ENCODE assay signal across 8 cellular contexts in the genomic region with DNA sequence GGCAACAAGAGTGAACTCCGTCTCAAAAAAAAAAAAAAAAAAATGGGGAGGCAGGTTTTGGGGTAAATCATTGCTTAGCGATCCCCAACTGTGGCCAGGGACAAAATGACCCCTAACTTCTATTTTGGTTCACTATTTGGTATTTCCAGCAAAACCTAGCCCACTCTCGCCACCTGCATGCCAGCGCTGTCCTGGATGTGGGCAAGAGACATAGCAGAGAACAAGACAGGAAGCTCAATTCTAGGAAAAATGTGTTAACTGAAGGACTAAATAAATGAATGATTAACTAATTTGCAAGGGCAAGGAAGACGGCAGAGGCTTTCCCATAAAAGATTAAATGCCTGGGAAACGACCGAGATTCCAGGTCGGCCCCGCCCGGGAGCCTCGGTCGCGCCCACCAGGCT. TPM values are rescaled to one million over a fixed set of nuclear protein-coding genes. Genes with fewer than 3 reads are reported as not detected.
A peak's percentile ranks its signal among the peaks of the same experiment; 100 is the strongest.
DNase-seq lines count a peak whose midpoint lies in the region; ATAC-seq and TF ChIP-seq lines count a peak whose summit lies in the region.

No MANE protein-coding gene starts in this region.

- H3K27me3 Mint-ChIP-seq in naive B cell = no peaks in the 10 kb centered on the region

- H3K36me3 ChIP-seq in Loucy (ENCODE audit: insufficient read depth, low read length) = no peaks in the 10 kb centered on the region
- peaks cover 0 to 19% of the 10 kb centered on the region in 2 donors for H3K36me3 ChIP-seq in duodenal mucosa (ENCODE audit: control insufficient read depth in 1 of 2, insufficient read depth in 2 of 2, low read length in 2 of 2)

- H3K9me2 ChIP-seq in Loucy (replicated peaks; ENCODE audit: low read depth, low read length) = no peaks in the 10 kb centered on the region

- H3K9me3 Mint-ChIP-seq in naive B cell = no peaks in the 10 kb centered on the region

- H3K27ac Mint-ChIP-seq in naive B cell = peak overlapping the region; percentile 78 to 100 (median 98)

- TF ChIP-seq CTCF in GM12875 (IDR thresholded peaks at IDR 0.05; ENCODE audit: borderline replicate concordance, insufficient read depth, low read depth, low read length) = no peak
- peak; percentile 36 for TF ChIP-seq CTCF in Loucy (conservative IDR thresholded peaks at IDR 0.05; ENCODE audit: low read length)

- H2AFZ ChIP-seq in Loucy (ENCODE audit: low read length) = peak overlapping the region; percentile 96

- H3K9me3 ChIP-seq in Loucy (ENCODE audit: insufficient read depth, low read depth, low read length) = no peaks in the 10 kb centered on the region
- H3K9me3 ChIP-seq in duodenal mucosa (ENCODE audit: control insufficient read depth in 1 of 2, low read length in 2 of 2) = no peaks in the 10 kb centered on the region

- H3K4me3 ChIP-seq in GM12875 (ENCODE audit: low read depth, low read length) = peak overlapping the region; percentile 50
- peak overlapping the region; percentile 87 for H3K4me3 ChIP-seq in Loucy (ENCODE audit: low read length, poor library complexity, severe bottlenecking)
- peak overlapping the region; percentile 84 to 94 for H3K4me3 ChIP-seq in duodenal mucosa (ENCODE audit: low read depth in 1 of 2, low read length in 2 of 2)

- POLR2A ChIA-PET in HEK293T (lab: Yijun Ruan, JAX) = interaction anchor here (0.6 to 2.6 kb wide), 16 partner anchors 9 to 421 kb away, joined by 3 to 23 read pairs (median 5); partner anchors contain the start of genes DAG1, RHOA, TCTA and USP4

- H3K27me3 ChIP-seq in Loucy (ENCODE audit: insufficient read depth, low read length, poor library complexity, severe bottlenecking) (no peaks in the 10 kb centered on the region), duodenal mucosa (ENCODE audit: control insufficient read depth in 1 of 2, insufficient read depth in 2 of 2, low read length in 2 of 2) (no peaks in the 10 kb centered on the region)

- peaks cover 7 to 36% (median 25%) of the 10 kb centered on the region in 3 donors for H3K4me1 Mint-ChIP-seq in naive B cell

- no peaks in the 10 kb centered on the region for H3F3A ChIP-seq in Loucy (ENCODE audit: low read depth)

- peaks cover 19% of the 10 kb centered on the region for H3K4me1 ChIP-seq in Loucy (ENCODE audit: insufficient read depth, low read length, poor library complexity, severe bottlenecking)
- peaks cover 3 to 9% of the 10 kb centered on the region in 2 donors for H3K4me1 ChIP-seq in duodenal mucosa (ENCODE audit: control insufficient read depth in 1 of 2, insufficient read depth in 2 of 2, low read length in 2 of 2)

- H3K4me3 Mint-ChIP-seq in naive B cell = peak overlapping the region; percentile 94 to 100 (median 98)

- peak overlapping the region; percentile 81 for H3K9ac ChIP-seq in Loucy (ENCODE audit: low read depth, low read length, poor library complexity, severe bottlenecking)
- peak overlapping the region; percentile 75 to 80 for H3K9ac ChIP-seq in duodenal mucosa (ENCODE audit: low read depth in 1 of 2, low read length in 2 of 2)

- no peak for DNase-seq in naive B cell
- DNase-seq in HEK293T (ENCODE audit: extremely low spot score) = no peak
- DNase-seq in SKM-1 treated with dmso at 0.1 percent for 144 hours (lab: John Stamatoyannopoulos, UW; ENCODE audit: unreplicated experiment) = no peak

- H3K27ac ChIP-seq in duodenal mucosa (ENCODE audit: low read depth, low read length) = peak overlapping the region; percentile 88

- H3K36me3 Mint-ChIP-seq in naive B cell = peaks cover 0 to 8% of the 10 kb centered on the region in 2 donors

- H3K4me2 ChIP-seq in Loucy (ENCODE audit: low read depth, low read length, poor library complexity, severe bottlenecking) = peak overlapping the region; percentile 67

- H4K20me1 ChIP-seq in Loucy (ENCODE audit: insufficient read depth, low read length, poor library complexity, severe bottlenecking) = no peaks in the 10 kb centered on the region

- 0 out of 2 replicates have a peak, but pooled peaks cover 12% of the 10 kb centered on the region for H3K79me2 ChIP-seq in Loucy (ENCODE audit: insufficient read depth, low read length)

- ATAC-seq in naive B cell (ENCODE audit: low read depth in 2 of 2) (no peak), GM18909 (IDR thresholded peaks at IDR 0.05; ENCODE audit: poor library complexity, unreplicated experiment) (no peak), GM18870 (IDR thresholded peaks at IDR 0.05; ENCODE audit: unreplicated experiment) (no peak)

- CTCF ChIA-PET in HEK293T (lab: Yijun Ruan, JAX) = interaction anchor here (0.6 to 1.4 kb wide), 2 partner anchors 89 to 143 kb away, joined by 3 to 6 read pairs; partner anchors contain the start of gene USP4

TF ChIP-seq in HEK293T, 16 proteins besides CTCF, POLR2A, EP300 and RAD21:
- TF ChIP-seq, protein P1, sequence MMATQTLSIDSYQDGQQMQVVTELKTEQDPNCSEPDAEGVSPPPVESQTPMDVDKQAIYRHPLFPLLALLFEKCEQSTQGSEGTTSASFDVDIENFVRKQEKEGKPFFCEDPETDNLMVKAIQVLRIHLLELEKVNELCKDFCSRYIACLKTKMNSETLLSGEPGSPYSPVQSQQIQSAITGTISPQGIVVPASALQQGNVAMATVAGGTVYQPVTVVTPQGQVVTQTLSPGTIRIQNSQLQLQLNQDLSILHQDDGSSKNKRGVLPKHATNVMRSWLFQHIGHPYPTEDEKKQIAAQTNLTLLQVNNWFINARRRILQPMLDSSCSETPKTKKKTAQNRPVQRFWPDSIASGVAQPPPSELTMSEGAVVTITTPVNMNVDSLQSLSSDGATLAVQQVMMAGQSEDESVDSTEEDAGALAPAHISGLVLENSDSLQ (IDR thresholded peaks at IDR 0.05) = no peak
- no peak for TF ChIP-seq FOXK2 (IDR thresholded peaks at IDR 0.05)
- no peak for TF ChIP-seq SUZ12 (IDR thresholded peaks at IDR 0.05)
- no peak for TF ChIP-seq BHLHE40 (IDR thresholded peaks at IDR 0.05; ENCODE audit: borderline replicate concordance)
- no peak for TF ChIP-seq TARDBP (IDR thresholded peaks at IDR 0.05)
- no peak for TF ChIP-seq NFRKB (IDR thresholded peaks at IDR 0.05)
- TF ChIP-seq ARNT (IDR thresholded peaks at IDR 0.05) = no peak
- no peak for TF ChIP-seq CTBP1 (IDR thresholded peaks at IDR 0.05; ENCODE audit: borderline replicate concordance)
- no peak for TF ChIP-seq ZNF384 (IDR thresholded peaks at IDR 0.05)
- no peak for TF ChIP-seq LEF1 (IDR thresholded peaks at IDR 0.05; ENCODE audit: borderline replicate concordance)
- no peak for TF ChIP-seq FOXM1 (IDR thresholded peaks at IDR 0.05; ENCODE audit: borderline replicate concordance)
- TF ChIP-seq SP1 (IDR thresholded peaks at IDR 0.05) = no peak
- no peak for TF ChIP-seq L3MBTL2 (conservative IDR thresholded peaks at IDR 0.05)
TF ChIP-seq in HEK293T: peak in this region for 0.

RNA-seq across cellular contexts. Expression of gene NICN1, which starts 0.4 kb away (rescaled TPM):
- 10 to 100 TPM in 3 of 6 donors, 1 to 10 TPM in 3; 4.4 to 17.0 (median 9.4) TPM for polyA plus RNA-seq in naive B cell (ENCODE audit: low read depth in 6 of 6)

RNA-seq across cellular contexts. Expression of gene AMT, which starts 6.4 kb away (rescaled TPM):
- 1 to 10 TPM in 3 of 6 donors, under 1 TPM in 3; 0.25 to 4.8 (median 1.2) TPM for polyA plus RNA-seq in naive B cell (ENCODE audit: low read depth in 6 of 6)

RNA-seq across cellular contexts. Expression of gene TCTA, which starts 16.5 kb away (rescaled TPM):
- 10 to 100 TPM; 45.9 to 99.9 (median 58.6) TPM for polyA plus RNA-seq in naive B cell (ENCODE audit: low read depth in 6 of 6)

RNA-seq across cellular contexts. Expression of gene RHOA, which starts 16.9 kb away (rescaled TPM):
- 1,000 to 10,000 TPM in 1 of 6 donors, 100 to 1,000 TPM in 5; 695 to 1,035 (median 800) TPM for polyA plus RNA-seq in naive B cell (ENCODE audit: low read depth in 6 of 6)

RNA-seq across cellular contexts. Expression of gene DAG1, which starts 41.4 kb away (rescaled TPM):
- 1 to 10 TPM; 4.3 to 6.4 (median 5.2) TPM for polyA plus RNA-seq in naive B cell (ENCODE audit: low read depth in 6 of 6)
